Comparison of ENCODE assay signal across 7 cellular contexts in genomic region chr4:3285558-3286334, GRCh38. TPM values are rescaled to one million over a fixed set of nuclear protein-coding genes. Genes with fewer than 3 reads are reported as not detected.
DNase-seq lines count a peak whose midpoint lies in the region; ATAC-seq lines count a peak whose summit lies in the region.

No MANE protein-coding gene starts in this region.

- H3K23ac ChIP-seq in neuronal stem cell (ENCODE audit: low read depth, low read length, poor library complexity) = peak overlapping the region; percentile 70

- H3K9ac ChIP-seq in neuronal stem cell (ENCODE audit: low read depth, low read length, poor library complexity) = no peak overlapping the region

- H2BK12ac ChIP-seq in neuronal stem cell (ENCODE audit: low read length) = no peak overlapping the region

- peaks cover 0 to 5% (median 3%) of the 10 kb centered on the region in 3 experiments for H3K27me3 ChIP-seq in neuronal stem cell (ENCODE audit: control insufficient read depth in 3 of 3, insufficient read depth in 3 of 3, low read depth in 1 of 3, low read length in 3 of 3)

- H3K4me1 ChIP-seq in neuronal stem cell (ENCODE audit: control insufficient read depth in 2 of 2, insufficient read depth in 1 of 2, low read depth in 1 of 2, low read length in 2 of 2) = peaks cover 3 to 4% of the 10 kb centered on the region in 2 donors

- peak overlapping the region; percentile 36 for H2AFZ ChIP-seq in neuronal stem cell (ENCODE audit: low read length)

- H4K8ac ChIP-seq in neuronal stem cell (ENCODE audit: low read depth, low read length) = no peak overlapping the region

- no peak overlapping the region for H3K4me3 ChIP-seq in neuronal stem cell (ENCODE audit: low read length in 2 of 2)

- H3K27ac ChIP-seq in neuronal stem cell (replicated peaks; ENCODE audit: low read length) = no peak overlapping the region

- no peak overlapping the region for H3K4ac ChIP-seq in neuronal stem cell (ENCODE audit: low read length)

- peaks cover 0 to 11% of the 10 kb centered on the region in 2 donors for H3K9me3 ChIP-seq in neuronal stem cell (replicated peaks in 1 of 2; ENCODE audit: control insufficient read depth in 2 of 2, insufficient read depth in 1 of 2, low read depth in 1 of 2, low read length in 2 of 2)

- no CpG with 5 or more reads among the region's 38 CpGs for WGBS in neuronal stem cell (ENCODE audit: extremely low coverage in 2 of 2, insufficient read length in 2 of 2, insufficient replicate concordance in 1 of 2), 2 donors

- ATAC-seq in GM19025 (IDR thresholded peaks at IDR 0.05; ENCODE audit: low read depth, unreplicated experiment) (peak; percentile 94), HG02973 (IDR thresholded peaks at IDR 0.05; ENCODE audit: unreplicated experiment) (peak; percentile 79)

- H2BK15ac ChIP-seq in neuronal stem cell (ENCODE audit: low read length) = peak overlapping the region; percentile 40

- no peaks in the 10 kb centered on the region for H3K36me3 ChIP-seq in neuronal stem cell (replicated peaks in 1 of 2; ENCODE audit: control insufficient read depth in 2 of 2, insufficient read depth in 2 of 2, low read length in 2 of 2)

- H3K79me1 ChIP-seq in neuronal stem cell (ENCODE audit: low read depth, low read length) = no peaks in the 10 kb centered on the region

- H3K18ac ChIP-seq in neuronal stem cell (ENCODE audit: low read length) = peak overlapping the region; percentile 91

- H4K91ac ChIP-seq in neuronal stem cell (ENCODE audit: low read depth, low read length, poor library complexity) = no peak overlapping the region

- H2BK120ac ChIP-seq in neuronal stem cell (ENCODE audit: low read depth, low read length) = no peak overlapping the region

- H3K4me2 ChIP-seq in neuronal stem cell (ENCODE audit: insufficient read depth, low read length, poor library complexity, severe bottlenecking) = no peak overlapping the region

- H3K14ac ChIP-seq in neuronal stem cell (ENCODE audit: low read length) = no peak overlapping the region

- H2AK5ac ChIP-seq in neuronal stem cell (ENCODE audit: low read depth, low read length) = peak overlapping the region; percentile 78

- peak; percentile 64 for DNase-seq in UCSD-AML1 (lab: John Stamatoyannopoulos, UW; ENCODE audit: unreplicated experiment)
- DNase-seq in neuronal stem cell (ENCODE audit: low spot score) = no peak
- DNase-seq in NCI-H82 (lab: John Stamatoyannopoulos, UW) = no peak
- DNase-seq in kidney tubule cell (ENCODE audit: low spot score) = no peak
- no peak for DNase-seq in stimulated activated CD4-positive, alpha-beta T cell treated with anti-CD3 and anti-CD28 coated beads, Interleukin-2, amount 100 ng/mL, for 24 hours

- no peak overlapping the region for H2BK5ac ChIP-seq in neuronal stem cell (ENCODE audit: low read length)

RNA-seq across cellular contexts. Expression of gene RGS12, which starts 7.1 kb away (rescaled TPM):
- 26.5 TPM for polyA plus RNA-seq in neuronal stem cell (2013, experiment 1 of 2)
- polyA plus RNA-seq in neuronal stem cell (2013, experiment 2 of 2) = 27.6 TPM

RNA-seq across cellular contexts. Expression of gene MSANTD1, which starts 36.8 kb away (rescaled TPM):
- polyA plus RNA-seq in neuronal stem cell (2013, experiment 1 of 2) = 0.13 TPM
- 0.12 TPM for polyA plus RNA-seq in neuronal stem cell (2013, experiment 2 of 2)
